27 cellular contexts compared by ENCODE assay signal in genomic region chr17:79044462-79044861, GRCh38. TPM values are rescaled to one million over a fixed set of nuclear protein-coding genes. Genes with fewer than 3 reads are reported as not detected.
"Had no signal": no experiment of that assay in that cellular context is flagged by ENCODE, and none has a peak within 500 bp of the region (broad histone marks: within the 10 kb centered on the region; RNA-seq: fewer than 3 reads in every experiment).

No MANE protein-coding gene starts in this region.

- FAIRE-seq: K562, TTC549 had no signal

- DNase-seq: activated B cell treated with CpG ODN at 0.5 μM for 24 hours; activated CD4-positive, alpha-beta T cell treated with anti-CD3 and anti-CD28 coated beads for 1 hour; activated CD4-positive, alpha-beta T cell treated with anti-CD3 and anti-CD28 coated beads, Interleukin-2, amount 10 ng/mL, durations not matched to agents 24 days and 14 days; activated CD4-positive, alpha-beta T cell treated with anti-CD3 and anti-CD28 coated beads, Interleukin-2, amount 50 U/mL, for 48 hours; activated CD8-positive, alpha-beta memory T cell treated with anti-CD3 and anti-CD28 coated beads for 24 hours; activated gamma-delta T cell treated with Interleukin-2 at 50 U/mL for 16 hours; activated naive CD4-positive, alpha-beta T cell treated with anti-CD3 and anti-CD28 coated beads, Interleukin-2, amount 10 ng/mL, durations not matched to agents 7 days and 5 days; activated naive CD8-positive, alpha-beta T cell treated with anti-CD3 and anti-CD28 coated beads for 36 hours; activated T-cell treated with anti-CD3 and anti-CD28 coated beads, Interleukin-2, amount 50 U/mL, for 4 hours; central memory CD4-positive, alpha-beta T cell; Kasumi-1; NCI-H1105 treated with DMSO at 0.1 percent for 48 hours; NCI-H1694; NCI-H2029 treated with DMSO at 0.1 percent for 48 hours; NCI-H510A treated with DMSO at 0.1 percent for 48 hours; NCI-H69; NK-92 treated with Interleukin-12 subunit alpha and Interleukin-12 subunit beta, amount 100 ng/mL, for 24 hours; OCI-M1; RPMI8226; T-cell; T-helper 2 cell; T1000 had no signal

- H3K27ac ChIP-seq: SK-N-MC had no signal

- ATAC-seq: activated T-cell treated with anti-CD3 and anti-CD28 coated beads, Interleukin-2, amount 50 U/mL, for 4 hours; K562; Panc1; Right ventricle myocardium inferior; T-cell had no signal

- H3K4me3 ChIP-seq: K562, SK-N-MC had no signal

RNA-seq across cellular contexts. Expression of gene C1QTNF1, which starts 20.5 kb away (rescaled TPM):
- total RNA-seq: activated B cell treated with CpG ODN at 0.5 μM for 24 hours; activated CD4-positive, alpha-beta T cell treated with anti-CD3 and anti-CD28 coated beads, Interleukin-2, amount 10 ng/mL, durations not matched to agents 24 days and 14 days had no signal
